ENCODE assay signal across 11 cellular contexts in genomic region chr10:116771101-116771705, GRCh38. TPM values are rescaled to one million over a fixed set of nuclear protein-coding genes. Genes with fewer than 3 reads are reported as not detected.
DNase-seq lines count a peak whose midpoint lies in the region; ATAC-seq, FAIRE-seq and TF ChIP-seq lines count a peak whose summit lies in the region.
"Had no signal": no experiment of that assay in that cellular context is flagged by ENCODE, and none has a peak within 500 bp of the region (broad histone marks: within the 10 kb centered on the region; RNA-seq: fewer than 3 reads in every experiment).

No MANE protein-coding gene starts in this region.

- no peaks in the 10 kb centered on the region for H3K79me2 ChIP-seq in HepG2 (ENCODE audit: insufficient read depth, low read length)

- H3K36me3 ChIP-seq in HepG2 (replicated peaks in 1 of 2; ENCODE audit: control insufficient read depth in 1 of 2, insufficient read depth in 2 of 2, low read length in 2 of 2) = no peaks in the 10 kb centered on the region
- H3K36me3 ChIP-seq in tibial artery = no peaks in the 10 kb centered on the region

- peak overlapping the region; percentile 78 for H3K4me2 ChIP-seq in HepG2 (ENCODE audit: low read depth, low read length)

- peak; percentile 12 for FAIRE-seq in HepG2 (lab: Jason Lieb, UNC)

- H3K4me1 ChIP-seq in HepG2 (ENCODE audit: insufficient read depth, low read length) (peaks cover 68% of the 10 kb centered on the region), tibial artery (peaks cover 0 to 5% (median 0%) of the 10 kb centered on the region in 4 donors)

- peak; percentile 74 for ATAC-seq in HepG2
- ATAC-seq in esophagus mucosa = no peak
- ATAC-seq in HG03378 (IDR thresholded peaks at IDR 0.05; ENCODE audit: unreplicated experiment) = no peak

- DNase-seq in HFFc6 (peak; percentile 87), choroid plexus epithelial cell (ENCODE audit: low read depth) (peak; percentile 81), HepG2 (ENCODE audit: low spot score) (peak; percentile 80), tibial artery (peak; percentile 85 to 86), CD1c-positive myeloid dendritic cell (ENCODE audit: extremely low spot score) (no peak), cerebellar cortex (ENCODE audit: low spot score) (no peak)
- DNase-seq: hypothalamus, NCI-H69 had no signal

- H3K27me3 ChIP-seq in HepG2 (ENCODE audit: control insufficient read depth in 1 of 2, insufficient read depth in 2 of 2, low read length in 2 of 2) (peaks cover 0 to 9% of the 10 kb centered on the region in 2 experiments; a peak in 2 of 5 replicates), tibial artery (peaks cover 0 to 13% of the 10 kb centered on the region in 2 donors)

- 0% methylated on average over 8 of the region's 15 CpGs for WGBS in HepG2 (ENCODE audit: low lambda C conversion rate)

- CTCF ChIA-PET in HepG2 (lab: Yijun Ruan, JAX; ENCODE audit: low intra/inter-chr PET ratio, low total read pairs) = interaction anchor here (0.8 kb wide), 1 partner anchor 89 kb away, joined by 4 read pairs; no protein-coding TSS in a partner anchor

- H3K27ac ChIP-seq in HepG2 (ENCODE audit: extremely low read length, insufficient read depth, low read length) (no peak overlapping the region), tibial artery (peak overlapping the region; percentile 39 to 41)

- no peaks in the 10 kb centered on the region for H3K9me3 Mint-ChIP-seq in HFFc6

- H4K20me1 ChIP-seq in HepG2 (ENCODE audit: insufficient read depth, low read length) = no peaks in the 10 kb centered on the region

- TF ChIP-seq EP300 in HepG2 (IDR thresholded peaks at IDR 0.05; ENCODE audit: low read depth in 2 of 2, low read length in 2 of 2) (peak; percentile 37 to 56; a peak in 1 of 4 replicates), HepG2 (CRISPR knock-in tag; IDR thresholded peaks at IDR 0.05; ENCODE audit: borderline replicate concordance) (no peak)

- peak overlapping the region; percentile 96 for H3K27ac Mint-ChIP-seq in HFFc6
- H3K27ac Mint-ChIP-seq: activated naive CD8-positive, alpha-beta T cell had no signal

- H3K9me3 ChIP-seq in HepG2 (ENCODE audit: low read length) = no peaks in the 10 kb centered on the region
- H3K9me3 ChIP-seq in tibial artery = no peaks in the 10 kb centered on the region

- no peaks in the 10 kb centered on the region for H3K36me3 Mint-ChIP-seq in HFFc6 (ENCODE audit: low read depth)
- H3K36me3 Mint-ChIP-seq: activated naive CD8-positive, alpha-beta T cell had no signal

- no peak for TF ChIP-seq RAD21 in HepG2 (CRISPR knock-in tag; IDR thresholded peaks at IDR 0.05)

- 0 out of 2 replicates have a peak overlapping the region, but pooled peaks have one; percentile 26 for H3K9ac ChIP-seq in HepG2 (ENCODE audit: insufficient read depth, low read depth, low read length)

- H3K4me3 ChIP-seq in choroid plexus epithelial cell (ENCODE audit: low read depth, low read length) = no peak overlapping the region
- H3K4me3 ChIP-seq in HepG2 (replicated peaks in 1 of 3; ENCODE audit: insufficient read depth in 1 of 3, low read depth in 2 of 3, low read length in 3 of 3) = peak overlapping the region; percentile 23 to 58 (median 44); a peak in 4 of 6 replicates
- no peak overlapping the region for H3K4me3 ChIP-seq in tibial artery

- in situ Hi-C loops in HepG2 (cut with HindIII; ENCODE audit: extremely low pct_ligation_motif_present, low pct_unique_long_range_greater_than_20kb) = no loop called here

- POLR2A ChIA-PET in HepG2 (lab: Yijun Ruan, JAX) = no interaction called here

- no peak overlapping the region for H2AFZ ChIP-seq in HepG2 (ENCODE audit: low read length)

- TF ChIP-seq POLR2A in HepG2 (IDR thresholded peaks at IDR 0.05; ENCODE audit: insufficient read depth in 1 of 2, low read depth in 2 of 2, low read length in 2 of 2) = no peak

- no TSS peak for BruUV-seq in HepG2 (replicated peaks; lab: Mats Ljungman, UMichigan)

- intact Hi-C loops in HepG2 (cut with micrococcal nuclease; ENCODE audit: unreplicated experiment) = no loop called here
- intact Hi-C loops in tibial artery (cut with DNase I; ENCODE audit: low total_unique reads) = no loop called here

- no peaks in the 10 kb centered on the region for H3K27me3 Mint-ChIP-seq in HFFc6 (ENCODE audit: insufficient read depth)

- peak overlapping the region; percentile 50; the same call in 1 of the 2 replicates for H3K4me3 Mint-ChIP-seq in HFFc6
- H3K4me3 Mint-ChIP-seq: activated naive CD8-positive, alpha-beta T cell had no signal

- no peak for TF ChIP-seq CTCF in HFFc6 (IDR thresholded peaks at IDR 0.05)
- no peak for TF ChIP-seq CTCF in choroid plexus epithelial cell (conservative IDR thresholded peaks at IDR 0.05; ENCODE audit: low read depth, low read length)
- TF ChIP-seq CTCF in HepG2 (CRISPR knock-in tag; IDR thresholded peaks at IDR 0.05) = peak; percentile 31
- no peak for TF ChIP-seq CTCF in tibial artery (IDR thresholded peaks at IDR 0.05)

- H3K4me1 Mint-ChIP-seq in HFFc6 (ENCODE audit: low read depth) = peaks cover 60% of the 10 kb centered on the region

TF ChIP-seq in HepG2, 621 proteins besides CTCF, POLR2A, EP300 and RAD21 (continues in another document):
- no peak for TF ChIP-seq KLF6 (CRISPR knock-in tag; IDR thresholded peaks at IDR 0.05)
- TF ChIP-seq, protein P1, sequence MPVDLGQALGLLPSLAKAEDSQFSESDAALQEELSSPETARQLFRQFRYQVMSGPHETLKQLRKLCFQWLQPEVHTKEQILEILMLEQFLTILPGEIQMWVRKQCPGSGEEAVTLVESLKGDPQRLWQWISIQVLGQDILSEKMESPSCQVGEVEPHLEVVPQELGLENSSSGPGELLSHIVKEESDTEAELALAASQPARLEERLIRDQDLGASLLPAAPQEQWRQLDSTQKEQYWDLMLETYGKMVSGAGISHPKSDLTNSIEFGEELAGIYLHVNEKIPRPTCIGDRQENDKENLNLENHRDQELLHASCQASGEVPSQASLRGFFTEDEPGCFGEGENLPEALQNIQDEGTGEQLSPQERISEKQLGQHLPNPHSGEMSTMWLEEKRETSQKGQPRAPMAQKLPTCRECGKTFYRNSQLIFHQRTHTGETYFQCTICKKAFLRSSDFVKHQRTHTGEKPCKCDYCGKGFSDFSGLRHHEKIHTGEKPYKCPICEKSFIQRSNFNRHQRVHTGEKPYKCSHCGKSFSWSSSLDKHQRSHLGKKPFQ (CRISPR knock-in tag; IDR thresholded peaks at IDR 0.05; ENCODE audit: insufficient replicate concordance) = peak; percentile 58
- no peak for TF ChIP-seq HDAC1 (CRISPR knock-in tag; IDR thresholded peaks at IDR 0.05)
- no peak for TF ChIP-seq ZNF772 (CRISPR knock-in tag; IDR thresholded peaks at IDR 0.05)
- TF ChIP-seq GZF1 (CRISPR knock-in tag; IDR thresholded peaks at IDR 0.05) = no peak
- TF ChIP-seq GTF2F1 (IDR thresholded peaks at IDR 0.05; ENCODE audit: low read length) = no peak
- peak; percentile 36; the same call in 1 of the 2 replicates for TF ChIP-seq HDAC2 (CRISPR knock-in tag; IDR thresholded peaks at IDR 0.05)
- peak; percentile 53; the same call in 1 of the 2 replicates for TF ChIP-seq HMG20A (CRISPR knock-in tag; IDR thresholded peaks at IDR 0.05; ENCODE audit: borderline replicate concordance)

RNA-seq across cellular contexts. Expression of gene HSPA12A, which starts 28.8 kb away (rescaled TPM):
- 10 to 100 TPM; 16.6 to 19.4 (median 17.7) TPM for total RNA-seq in HFFc6 (2021; fragmentation: NEBNext Ultra II Directional; extraction: Animal tissue kit (Norgen Biotek cat#: 25700))
- total RNA-seq in HepG2 (2016; rRNA removed; fragmentation: Illumina TruSeq; extraction: Trizol) = 12.9 and 13.6 TPM in 2 replicates
- 1.2 and 1.6 TPM in 2 replicates for total RNA-seq in HepG2 (2016; cell fraction: cytosol; rRNA removed; fragmentation: Illumina TruSeq; extraction: Trizol; ENCODE audit: low read depth)
- total RNA-seq in HepG2 (2016; cell fraction: insoluble cytoplasmic fraction; rRNA removed; fragmentation: Illumina TruSeq; extraction: Trizol) = 11.4 and 13.0 TPM in 2 replicates
- total RNA-seq in HepG2 (2016; cell fraction: membrane; rRNA removed; fragmentation: Illumina TruSeq; extraction: Trizol) = 6.0 and 6.8 TPM in 2 replicates
- 20.1 and 20.8 TPM in 2 replicates for total RNA-seq in HepG2 (2016; cell fraction: nucleus; rRNA removed; fragmentation: Illumina TruSeq; extraction: Trizol)
- 6.2 and 6.4 TPM in 2 replicates for polyA plus RNA-seq in HepG2 (2011; rRNA removed)
- 3.1 and 3.5 TPM in 2 replicates for polyA plus RNA-seq in HepG2 (2011; cell fraction: cytosol; rRNA removed)
- polyA plus RNA-seq in HepG2 (2011; cell fraction: nucleus; rRNA removed) = 17.5 and 19.4 TPM in 2 replicates
- 4.4 and 5.0 TPM in 2 replicates for polyA plus RNA-seq in HepG2 (2012)
- polyA plus RNA-seq in HepG2 (2016; cell fraction: cytosol; fragmentation: Illumina TruSeq; extraction: Trizol; ENCODE audit: low read depth) = 0.99 and 1.1 TPM in 2 replicates
- 9.9 and 11.3 TPM in 2 replicates for polyA plus RNA-seq in HepG2 (2016; cell fraction: insoluble cytoplasmic fraction; fragmentation: Illumina TruSeq; extraction: Trizol; ENCODE audit: low read depth)
- 2.7 and 2.9 TPM in 2 replicates for polyA plus RNA-seq in HepG2 (2016; cell fraction: membrane; fragmentation: Illumina TruSeq; extraction: Trizol; ENCODE audit: low read depth)
- 37.7 and 40.5 TPM in 2 replicates for polyA plus RNA-seq in HepG2 (2016; cell fraction: nucleus; fragmentation: Illumina TruSeq; extraction: Trizol; ENCODE audit: insufficient read depth, low read depth)
- polyA minus RNA-seq in HepG2 (2011; rRNA and poly(A)+ RNA removed; ENCODE audit: low replicate concordance) = 0.91 and 21.7 TPM in 2 replicates
- 4.5 and 5.4 TPM in 2 replicates for polyA minus RNA-seq in HepG2 (2011; cell fraction: cytosol; rRNA and poly(A)+ RNA removed)
- 15.3 and 19.7 TPM in 2 replicates for polyA minus RNA-seq in HepG2 (2011; cell fraction: nucleus; rRNA and poly(A)+ RNA removed)
- 3.9 TPM for total RNA-seq in esophagus mucosa

Comparison
In these comparisons a context has a peak if more than half of its experiments do, and no peak if none do; other contexts are left out.
1. DNase-seq: peak in HFFc6 (single experiment), choroid plexus epithelial cell (single experiment), HepG2 (single experiment) and tibial artery (2 of 2); none in CD1c-positive myeloid dendritic cell (single experiment) and cerebellar cortex (single experiment).
2. H3K4me3 ChIP-seq: peak in HepG2 (3 of 3); none in choroid plexus epithelial cell (single experiment) and tibial artery (0 of 2).